Comparison of ENCODE assay signal across 23 cellular contexts in the genomic region with DNA sequence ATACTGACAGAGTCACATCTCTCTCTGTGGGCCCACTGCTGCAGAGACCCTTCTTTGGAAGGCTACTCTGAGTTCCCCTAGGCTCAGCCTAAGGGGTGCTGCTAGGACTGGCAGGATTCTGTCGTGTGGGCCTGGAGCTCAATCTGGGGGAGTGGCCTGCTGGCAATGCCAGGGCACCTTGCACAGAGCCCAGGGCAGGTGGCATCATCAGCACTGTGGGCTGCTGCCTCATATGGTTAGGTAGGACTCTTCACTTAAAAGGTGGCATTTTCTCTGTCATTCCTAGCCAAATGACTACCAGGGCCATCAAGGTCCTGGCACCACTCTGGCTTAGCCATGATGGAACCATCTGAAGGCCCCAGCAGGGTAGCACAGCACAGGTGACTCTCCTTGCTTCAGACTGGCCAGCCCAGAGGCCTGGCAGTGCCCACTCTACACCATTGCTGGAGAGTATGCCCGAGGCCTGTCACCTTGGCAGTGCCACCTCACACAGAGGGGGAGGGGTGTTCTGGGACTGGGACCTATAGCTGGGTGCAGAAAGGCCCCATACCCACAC. TPM values are rescaled to one million over a fixed set of nuclear protein-coding genes. Genes with fewer than 3 reads are reported as not detected.
DNase-seq lines count a peak whose midpoint lies in the region; ATAC-seq and TF ChIP-seq lines count a peak whose summit lies in the region.
"Had no signal": no experiment of that assay in that cellular context is flagged by ENCODE, and none has a peak within 500 bp of the region (broad histone marks: within the 10 kb centered on the region; RNA-seq: fewer than 3 reads in every experiment).

No MANE protein-coding gene starts in this region.

- no peaks in the 10 kb centered on the region for H3K4me1 ChIP-seq in endodermal cell (ENCODE audit: control insufficient read depth, insufficient read depth, low read length)
- H3K4me1 ChIP-seq in spleen: no peaks in the 10 kb centered on the region
- no peaks in the 10 kb centered on the region for H3K4me1 ChIP-seq in uterus
- H3K4me1 ChIP-seq: BLaER1 treated with 17β-estradiol and CSF1 and Interleukin-3, amounts not matched to agents 10 nM and 100 nM had no signal

- H3K36me3 Mint-ChIP-seq in endodermal cell (ENCODE audit: low read depth): no peaks in the 10 kb centered on the region

- no peaks in the 10 kb centered on the region for H3K9me3 Mint-ChIP-seq in endodermal cell
- H3K9me3 Mint-ChIP-seq: CD4-positive, alpha-beta T cell had no signal

- peaks cover 4% of the 10 kb centered on the region for H3K27me3 Mint-ChIP-seq in endodermal cell (ENCODE audit: insufficient read depth)
- H3K27me3 Mint-ChIP-seq: CD4-positive, alpha-beta T cell had no signal

- H3K9me3 ChIP-seq in endodermal cell (ENCODE audit: control insufficient read depth, low read length) (no peaks in the 10 kb centered on the region), spleen (no peaks in the 10 kb centered on the region), uterus (no peaks in the 10 kb centered on the region)
- H3K9me3 ChIP-seq: BLaER1 treated with 17β-estradiol and CSF1 and Interleukin-3, amounts not matched to agents 10 nM and 100 nM had no signal

- no peaks in the 10 kb centered on the region for H3K4me1 Mint-ChIP-seq in endodermal cell

- no peak overlapping the region for H3K4me3 Mint-ChIP-seq in endodermal cell
- H3K4me3 Mint-ChIP-seq: CD4-positive, alpha-beta T cell had no signal

- TF ChIP-seq POLR2A in spleen (IDR thresholded peaks at IDR 0.05) (no peak), uterus (IDR thresholded peaks at IDR 0.05) (no peak)

- no peak overlapping the region for H3K9ac ChIP-seq in endodermal cell (ENCODE audit: extremely low read depth, low read length, poor library complexity, severe bottlenecking)
- H3K9ac ChIP-seq: BLaER1 treated with 17β-estradiol and CSF1 and Interleukin-3, amounts not matched to agents 10 nM and 100 nM had no signal

- H3K27ac Mint-ChIP-seq in endodermal cell: no peak overlapping the region
- H3K27ac Mint-ChIP-seq: CD4-positive, alpha-beta T cell had no signal

- H3K4me3 ChIP-seq in endodermal cell (ENCODE audit: low read length): no peak overlapping the region
- H3K4me3 ChIP-seq in spleen: no peak overlapping the region
- H3K4me3 ChIP-seq in uterus: no peak overlapping the region
- H3K4me3 ChIP-seq: BLaER1 treated with 17β-estradiol and CSF1 and Interleukin-3, amounts not matched to agents 10 nM and 100 nM; GM12878 had no signal

- H3K27me3 ChIP-seq in endodermal cell (ENCODE audit: control insufficient read depth, insufficient read depth, low read length, poor library complexity, severe bottlenecking) (no peaks in the 10 kb centered on the region), spleen (replicated peaks in 1 of 7) (no peaks in the 10 kb centered on the region), uterus (no peaks in the 10 kb centered on the region)
- H3K27me3 ChIP-seq: BLaER1 treated with 17β-estradiol and CSF1 and Interleukin-3, amounts not matched to agents 10 nM and 100 nM had no signal

- no peaks in the 10 kb centered on the region for H3K36me3 ChIP-seq in endodermal cell (ENCODE audit: control insufficient read depth, insufficient read depth, low read length)
- H3K36me3 ChIP-seq in spleen: no peaks in the 10 kb centered on the region
- no peaks in the 10 kb centered on the region for H3K36me3 ChIP-seq in uterus

- intact Hi-C loops in cardiac septum (cut with DNase I): no loop called here
- intact Hi-C loops in left ventricle myocardium superior (cut with micrococcal nuclease): no loop called here
- intact Hi-C loops in spleen (cut with DNase I; ENCODE audit: low total_unique reads): no loop called here
- intact Hi-C loops in uterus (cut with DNase I; ENCODE audit: low total_unique reads): no loop called here

- H3K27ac ChIP-seq in endodermal cell (ENCODE audit: low read depth, low read length) (no peak overlapping the region), spleen (no peak overlapping the region), uterus (no peak overlapping the region)
- H3K27ac ChIP-seq: BLaER1 treated with 17β-estradiol and CSF1 and Interleukin-3, amounts not matched to agents 10 nM and 100 nM had no signal

- 92% methylated on average over 2 of the region's 2 CpGs; no CpG with 5 or more reads in 1 of the 2 experiments for WGBS in endodermal cell (ENCODE audit: insufficient coverage in 1 of 2, insufficient read length in 1 of 2), 2 experiments
- 86 to 100% (median 95%) methylated on average over 2 of the region's 2 CpGs; no CpG with 5 or more reads in 1 of the 5 donors for WGBS in spleen, 5 donors

- no peak for ATAC-seq in left ventricle myocardium superior
- ATAC-seq: GM12878, PC-3 had no signal

- TF ChIP-seq CTCF in endodermal cell (conservative IDR thresholded peaks at IDR 0.05) (no peak), spleen (IDR thresholded peaks at IDR 0.05 in 8 of 11, conservative IDR thresholded peaks at IDR 0.05 in 3 of 11) (no peak), uterus (IDR thresholded peaks at IDR 0.05) (no peak)

- DNase-seq in cardiac septum (ENCODE audit: low spot score) (peak; percentile 63), left ventricle myocardium superior (no peak), endodermal cell (peak; percentile 10), mesenteric fat pad (ENCODE audit: low spot score) (peak; percentile 51), spleen (peak; percentile 51), GM03348 (ENCODE audit: low spot score) (no peak), uterus (no peak), AG20443 (ENCODE audit: low spot score) (no peak)
- DNase-seq: AML-193; CD4-positive, alpha-beta T cell; GOT3; HCEC 1CT; KBM-7; MV-4-11; NCI-H1105 treated with DMSO at 0.1 percent for 48 hours; NCI-H146; NCI-H1930; NCI-H2107; NCI-H524; NCI-H774; PC-3 had no signal

RNA-seq across cellular contexts. Expression of gene PITX1, which starts 21.9 kb away (rescaled TPM):
- total RNA-seq in cardiac septum (0.83 TPM), left ventricle myocardium superior (not detected), endodermal cell (1 to 10 TPM; 1.3 to 2.4 TPM), mesenteric fat pad (0.13 TPM), spleen (under 1 TPM in 1 of 7 donors, not detected in 6; 0.98 TPM), uterus (1 to 10 TPM in 1 of 4 donors, under 1 TPM in 1, not detected in 2; 0.97 to 1.2 TPM)
- 5.9 TPM for polyA plus RNA-seq in endodermal cell (2013, experiment 1 of 2)
- 5.7 TPM for polyA plus RNA-seq in endodermal cell (2013, experiment 2 of 2)
- polyA plus RNA-seq in spleen: under 1 TPM; 0.04 to 0.38 (median 0.09) TPM
- total RNA-seq: CD4-positive, alpha-beta T cell had no signal

RNA-seq across cellular contexts. Expression of gene CATSPER3, which starts 44.4 kb away (rescaled TPM):
- 0.54 TPM for total RNA-seq in cardiac septum
- total RNA-seq in left ventricle myocardium superior: 0.74 TPM
- total RNA-seq in endodermal cell: under 1 TPM; 0.64 to 0.68 TPM
- polyA plus RNA-seq in endodermal cell (2013, experiment 1 of 2): 0.21 TPM
- polyA plus RNA-seq in endodermal cell (2013, experiment 2 of 2): not detected
- total RNA-seq in mesenteric fat pad: 0.61 TPM
- total RNA-seq in spleen: under 1 TPM in 4 of 7 donors, not detected in 3; 0.40 to 0.89 (median 0.65) TPM
- polyA plus RNA-seq in spleen: under 1 TPM; 0.35 to 0.44 (median 0.39) TPM
- 1 to 10 TPM in 1 of 4 donors, under 1 TPM in 1, not detected in 2; 0.48 to 2.7 TPM for total RNA-seq in uterus

Comparison
In these comparisons a context has a peak if more than half of its experiments do, and no peak if none do; other contexts are left out.
1. DNase-seq: peak in cardiac septum (single experiment), endodermal cell (single experiment), mesenteric fat pad (single experiment) and spleen (single experiment); none in left ventricle myocardium superior (single experiment), GM03348 (single experiment), uterus (0 of 2) and AG20443 (single experiment).